ENCODE assay signal across 10 cellular contexts in genomic region chr1:144012168-144012733, GRCh38. TPM values are rescaled to one million over a fixed set of nuclear protein-coding genes. Genes with fewer than 3 reads are reported as not detected.
DNase-seq lines count a peak whose midpoint lies in the region; ATAC-seq and TF ChIP-seq lines count a peak whose summit lies in the region.
"Not testable (repeated sequence)": the region's sequence is repeated elsewhere in the genome, so short reads cannot be mapped to it uniquely, and the experiment has no call there.
"Had no signal": no experiment of that assay in that cellular context is flagged by ENCODE, and none has a peak within 500 bp of the region (broad histone marks: within the 10 kb centered on the region; RNA-seq: fewer than 3 reads in every experiment).

No MANE protein-coding gene starts in this region.

- ATAC-seq in GM18520 (IDR thresholded peaks at IDR 0.05; ENCODE audit: unreplicated experiment): peak; percentile 97
- peak; percentile 99 for ATAC-seq in GM19452 (IDR thresholded peaks at IDR 0.05; ENCODE audit: unreplicated experiment)
- ATAC-seq in GM21786 (IDR thresholded peaks at IDR 0.05; ENCODE audit: unreplicated experiment): peak; percentile 99
- ATAC-seq in HG02981 (IDR thresholded peaks at IDR 0.05; ENCODE audit: unreplicated experiment): peak; percentile 99
- peak; percentile 99 for ATAC-seq in HG03432 (IDR thresholded peaks at IDR 0.05; ENCODE audit: unreplicated experiment)
- ATAC-seq in activated CD8-positive, alpha-beta T cell treated with anti-CD3 and anti-CD28 coated beads for 36 hours: peak; percentile 93
- peak; percentile 77 for ATAC-seq in left ventricle myocardium superior
- peak; percentile 99 for ATAC-seq in stimulated activated memory B cell treated with anti-CD40 and anti-IgM and Interleukin-4, amounts not matched to agents 10 μg/mL and 1 μg/mL and 100 μg/mL, for 72 hours

- H3K9me3 Mint-ChIP-seq in activated CD8-positive, alpha-beta T cell treated with anti-CD3 and anti-CD28 coated beads for 36 hours; stimulated activated memory B cell treated with anti-CD40 and anti-IgM and Interleukin-4, amounts not matched to agents 10 μg/mL and 1 μg/mL and 100 μg/mL, for 72 hours: not testable (repeated sequence)

- H3K27ac Mint-ChIP-seq in activated CD8-positive, alpha-beta T cell treated with anti-CD3 and anti-CD28 coated beads for 36 hours; stimulated activated memory B cell treated with anti-CD40 and anti-IgM and Interleukin-4, amounts not matched to agents 10 μg/mL and 1 μg/mL and 100 μg/mL, for 72 hours: not testable (repeated sequence)

- CTCF ChIA-PET in activated CD8-positive, alpha-beta T cell treated with anti-CD3 and anti-CD28 coated beads for 36 hours (lab: Charles Lee): not testable (repeated sequence)

- not testable (repeated sequence) for DNase-seq in activated CD8-positive, alpha-beta T cell treated with anti-CD3 and anti-CD28 coated beads for 36 hours; left ventricle myocardium superior

- H3K4me1 Mint-ChIP-seq in activated CD8-positive, alpha-beta T cell treated with anti-CD3 and anti-CD28 coated beads for 36 hours (ENCODE audit: low read depth); stimulated activated memory B cell treated with anti-CD40 and anti-IgM and Interleukin-4, amounts not matched to agents 10 μg/mL and 1 μg/mL and 100 μg/mL, for 72 hours: not testable (repeated sequence)

- POLR2A ChIA-PET in activated CD8-positive, alpha-beta T cell treated with anti-CD3 and anti-CD28 coated beads for 36 hours (lab: Charles Lee): not testable (repeated sequence)

- intact Hi-C loops in activated CD8-positive, alpha-beta T cell treated with anti-CD3 and anti-CD28 coated beads for 36 hours (cut with micrococcal nuclease); left ventricle myocardium superior (cut with micrococcal nuclease): not testable (repeated sequence)

- H3K27me3 Mint-ChIP-seq in activated CD8-positive, alpha-beta T cell treated with anti-CD3 and anti-CD28 coated beads for 36 hours; stimulated activated memory B cell treated with anti-CD40 and anti-IgM and Interleukin-4, amounts not matched to agents 10 μg/mL and 1 μg/mL and 100 μg/mL, for 72 hours: not testable (repeated sequence)

- H3K36me3 Mint-ChIP-seq in activated CD8-positive, alpha-beta T cell treated with anti-CD3 and anti-CD28 coated beads for 36 hours (ENCODE audit: low read depth); stimulated activated memory B cell treated with anti-CD40 and anti-IgM and Interleukin-4, amounts not matched to agents 10 μg/mL and 1 μg/mL and 100 μg/mL, for 72 hours: not testable (repeated sequence)

- not testable (repeated sequence) for H3K4me3 Mint-ChIP-seq in activated CD8-positive, alpha-beta T cell treated with anti-CD3 and anti-CD28 coated beads for 36 hours; stimulated activated memory B cell treated with anti-CD40 and anti-IgM and Interleukin-4, amounts not matched to agents 10 μg/mL and 1 μg/mL and 100 μg/mL, for 72 hours

- not testable (repeated sequence) for TF ChIP-seq CTCF in activated CD8-positive, alpha-beta T cell treated with anti-CD3 and anti-CD28 coated beads for 36 hours (IDR thresholded peaks at IDR 0.05)

RNA-seq across cellular contexts. Expression of gene FAM72C, which starts 40.5 kb away (rescaled TPM):
- total RNA-seq in activated CD8-positive, alpha-beta T cell treated with anti-CD3 and anti-CD28 coated beads for 36 hours: 10 to 100 TPM; 21.4 to 25.9 TPM
- total RNA-seq in left ventricle myocardium superior: not detected
- total RNA-seq: bronchial epithelial cell, Caco-2 had no signal

Comparison
In these comparisons a context has a peak if more than half of its experiments do, and no peak if none do; other contexts are left out.
1. RNA of gene FAM72C, which starts 40.5 kb away (total RNA-seq): 21.4 to 25.9 TPM in activated CD8-positive, alpha-beta T cell treated with anti-CD3 and anti-CD28 coated beads for 36 hours; not detected in left ventricle myocardium superior (single experiment); every median in the first group is over 10 times any median in the second.
2. Peak in every context shown above with its lines, with median percentiles within 50 percentile points of each other: ATAC-seq.